ENCODE assay signal across 17 cellular contexts in the genomic region with DNA sequence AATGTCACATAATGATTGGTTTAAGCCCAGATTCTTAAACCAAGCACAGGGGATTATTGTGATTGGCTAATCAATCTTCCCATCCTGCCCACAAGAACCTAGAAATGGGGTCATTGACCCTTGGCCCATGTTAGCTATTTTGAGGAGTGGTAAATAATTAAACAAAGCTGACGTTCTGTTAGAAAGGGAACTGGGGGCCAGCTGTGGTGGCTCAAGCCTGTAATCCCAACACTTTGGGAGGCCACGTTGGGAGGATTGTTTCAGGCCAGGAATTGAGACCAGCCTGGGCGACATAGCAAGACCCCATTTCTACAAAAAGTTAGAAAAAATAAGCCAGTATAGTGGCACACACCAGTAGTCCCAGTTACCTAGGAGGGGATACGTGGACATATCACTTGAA. TPM values are rescaled to one million over a fixed set of nuclear protein-coding genes. Genes with fewer than 3 reads are reported as not detected.
A peak's percentile ranks its signal among the peaks of the same experiment; 100 is the strongest.
DNase-seq lines count a peak whose midpoint lies in the region; ATAC-seq, FAIRE-seq and TF ChIP-seq lines count a peak whose summit lies in the region.
"Had no signal": no experiment of that assay in that cellular context is flagged by ENCODE, and none has a peak within 500 bp of the region (broad histone marks: within the 10 kb centered on the region; RNA-seq: fewer than 3 reads in every experiment).

No MANE protein-coding gene starts in this region.

- CTCF ChIA-PET in HepG2 (lab: Yijun Ruan, JAX; ENCODE audit: low intra/inter-chr PET ratio, low total read pairs): interaction anchor here (1.8 kb wide), 1 partner anchor 20 kb away, joined by 4 read pairs; no protein-coding TSS in a partner anchor

- H3K27me3 ChIP-seq in right cardiac atrium (ENCODE audit: control insufficient read depth, insufficient read depth) (no peaks in the 10 kb centered on the region), HepG2 (ENCODE audit: control insufficient read depth in 1 of 2, insufficient read depth in 2 of 2, low read length in 2 of 2) (peaks cover 0 to 23% of the 10 kb centered on the region in 2 experiments; a peak in 3 of 5 replicates), psoas muscle (ENCODE audit: insufficient read depth in 3 of 3, low read length in 2 of 3) (no peaks in the 10 kb centered on the region)
- H3K27me3 ChIP-seq: BLaER1 had no signal

- no peaks in the 10 kb centered on the region for H3K79me2 ChIP-seq in HepG2 (ENCODE audit: insufficient read depth, low read length)

- H3K36me3 ChIP-seq in HepG2 (replicated peaks in 1 of 2; ENCODE audit: control insufficient read depth in 1 of 2, insufficient read depth in 2 of 2, low read length in 2 of 2) (no peaks in the 10 kb centered on the region), psoas muscle (ENCODE audit: insufficient read depth in 1 of 2, low read depth in 1 of 2) (no peaks in the 10 kb centered on the region)
- H3K36me3 ChIP-seq: BLaER1, HAP-1 had no signal

- no peak for FAIRE-seq in HepG2 (lab: Jason Lieb, UNC)
- FAIRE-seq: GM12892 had no signal

- H3K4me1 ChIP-seq in right cardiac atrium (ENCODE audit: control insufficient read depth, insufficient read depth, low read length) (no peaks in the 10 kb centered on the region), HepG2 (ENCODE audit: insufficient read depth, low read length) (peaks cover 72% of the 10 kb centered on the region), psoas muscle (peaks cover 19% of the 10 kb centered on the region)
- H3K4me1 ChIP-seq: HAP-1 had no signal

- H3K9me3 ChIP-seq in right cardiac atrium (ENCODE audit: control insufficient read depth, low read length) (no peaks in the 10 kb centered on the region), HepG2 (ENCODE audit: low read length) (no peaks in the 10 kb centered on the region), psoas muscle (no peaks in the 10 kb centered on the region)
- H3K9me3 ChIP-seq: BLaER1, Caco-2, HAP-1 had no signal

- intact Hi-C loops in right cardiac atrium (cut with DNase I) (no loop called here), left cardiac atrium (cut with DNase I) (no loop called here), HepG2 (cut with micrococcal nuclease; ENCODE audit: unreplicated experiment) (no loop called here), psoas muscle (cut with DNase I) (no loop called here)

- H2AFZ ChIP-seq in HepG2 (ENCODE audit: low read length): no peak overlapping the region

- no peak for TF ChIP-seq RAD21 in HepG2 (CRISPR knock-in tag; IDR thresholded peaks at IDR 0.05)

- H3K9ac ChIP-seq in HepG2 (ENCODE audit: insufficient read depth, low read depth, low read length): no peak overlapping the region
- H3K9ac ChIP-seq: BLaER1 had no signal

- no TSS peak for BruUV-seq in HepG2 (replicated peaks; lab: Mats Ljungman, UMichigan)

- no peak for TF ChIP-seq EP300 in HepG2 (IDR thresholded peaks at IDR 0.05; ENCODE audit: low read depth in 2 of 2, low read length in 2 of 2)
- no peak for TF ChIP-seq EP300 in HepG2 (CRISPR knock-in tag; IDR thresholded peaks at IDR 0.05; ENCODE audit: borderline replicate concordance)

- H3K27ac ChIP-seq in right cardiac atrium (ENCODE audit: low read length) (peak overlapping the region; percentile 6), HepG2 (ENCODE audit: extremely low read length, insufficient read depth, low read length) (no peak overlapping the region), psoas muscle (peak overlapping the region; percentile 67)
- H3K27ac ChIP-seq: BLaER1 had no signal

- TF ChIP-seq CTCF in HepG2 (CRISPR knock-in tag; IDR thresholded peaks at IDR 0.05): no peak
- TF ChIP-seq CTCF in psoas muscle (IDR thresholded peaks at IDR 0.05): no peak

- 82% methylated on average over 4 of the region's 4 CpGs for WGBS in right cardiac atrium
- WGBS in HepG2 (ENCODE audit: low lambda C conversion rate): 38% methylated on average over 4 of the region's 4 CpGs
- WGBS in psoas muscle, 3 donors: 61 to 69% (median 68%) methylated on average over 4 of the region's 4 CpGs

- no peaks in the 10 kb centered on the region for H4K20me1 ChIP-seq in HepG2 (ENCODE audit: insufficient read depth, low read length)
- H4K20me1 ChIP-seq: BLaER1 had no signal

- POLR2A ChIA-PET in HepG2 (lab: Yijun Ruan, JAX): interaction anchor here (1.2 kb wide), 1 partner anchor 43 kb away, joined by 4 read pairs; the partner anchor contains the start of gene TMEM177

- in situ Hi-C loops in HepG2 (cut with HindIII; ENCODE audit: extremely low pct_ligation_motif_present, low pct_unique_long_range_greater_than_20kb): no loop called here

- no peak for TF ChIP-seq POLR2A in HepG2 (IDR thresholded peaks at IDR 0.05; ENCODE audit: insufficient read depth in 1 of 2, low read depth in 2 of 2, low read length in 2 of 2)

- H3K4me3 ChIP-seq in right cardiac atrium (ENCODE audit: low read length) (no peak overlapping the region), HepG2 (replicated peaks in 1 of 3; ENCODE audit: insufficient read depth in 1 of 3, low read depth in 2 of 3, low read length in 3 of 3) (no peak overlapping the region), psoas muscle (no peak overlapping the region)
- H3K4me3 ChIP-seq: BLaER1, HAP-1 had no signal

- DNase-seq in right cardiac atrium (no peak), left cardiac atrium (no peak), HepG2 (ENCODE audit: low spot score) (peak; percentile 24), psoas muscle (no peak), NCI-H526 (lab: John Stamatoyannopoulos, UW) (no peak), NCI-H524 (lab: John Stamatoyannopoulos, UW) (no peak)
- DNase-seq: 8988T; AML-193; Caco-2; CD8-positive, alpha-beta memory T cell; DND-41; GDM1; GOT3 had no signal

- H3K4me2 ChIP-seq in HepG2 (ENCODE audit: low read depth, low read length): peak overlapping the region; percentile 8; the same call in 1 of the 2 replicates
- H3K4me2 ChIP-seq: BLaER1 had no signal

- ATAC-seq in right cardiac atrium: no peak
- no peak for ATAC-seq in left cardiac atrium
- 0 out of 3 replicates have a peak, but pooled peaks have one; percentile 6 for ATAC-seq in HepG2
- no peak for ATAC-seq in psoas muscle
- ATAC-seq in GM19328 (IDR thresholded peaks at IDR 0.05; ENCODE audit: unreplicated experiment): no peak

RNA-seq across cellular contexts. Expression of gene PTPN4, which starts 37.8 kb away (rescaled TPM):
- total RNA-seq in right cardiac atrium (10 to 100 TPM; 28.4 to 42.6 (median 38.7) TPM), left cardiac atrium (10 to 100 TPM; 33.0 TPM), HepG2 (2016; rRNA removed; fragmentation: Illumina TruSeq; extraction: Trizol) (34.6 and 40.4 TPM in 2 replicates), psoas muscle (10 to 100 TPM; 17.3 to 35.4 (median 29.2) TPM)
- polyA plus RNA-seq in right cardiac atrium (6.5 TPM), HepG2 (2011; rRNA removed) (20.3 and 21.7 TPM in 2 replicates), psoas muscle (1 to 10 TPM; 2.1 to 8.5 (median 2.8) TPM)
- total RNA-seq in HepG2 (2016; cell fraction: cytosol; rRNA removed; fragmentation: Illumina TruSeq; extraction: Trizol; ENCODE audit: low read depth): 42.5 and 43.6 TPM in 2 replicates
- 38.0 and 42.0 TPM in 2 replicates for total RNA-seq in HepG2 (2016; cell fraction: insoluble cytoplasmic fraction; rRNA removed; fragmentation: Illumina TruSeq; extraction: Trizol)
- 38.5 and 42.3 TPM in 2 replicates for total RNA-seq in HepG2 (2016; cell fraction: membrane; rRNA removed; fragmentation: Illumina TruSeq; extraction: Trizol)
- 46.5 and 59.3 TPM in 2 replicates for total RNA-seq in HepG2 (2016; cell fraction: nucleus; rRNA removed; fragmentation: Illumina TruSeq; extraction: Trizol)
- 5.8 and 7.6 TPM in 2 replicates for polyA plus RNA-seq in HepG2 (2011; cell fraction: cytosol; rRNA removed)
- 21.9 and 22.6 TPM in 2 replicates for polyA plus RNA-seq in HepG2 (2011; cell fraction: nucleus; rRNA removed)
- 8.1 and 8.3 TPM in 2 replicates for polyA plus RNA-seq in HepG2 (2012)
- polyA plus RNA-seq in HepG2 (2016; cell fraction: cytosol; fragmentation: Illumina TruSeq; extraction: Trizol; ENCODE audit: low read depth): 3.4 and 4.0 TPM in 2 replicates
- polyA plus RNA-seq in HepG2 (2016; cell fraction: insoluble cytoplasmic fraction; fragmentation: Illumina TruSeq; extraction: Trizol; ENCODE audit: low read depth): 16.3 and 19.3 TPM in 2 replicates
- polyA plus RNA-seq in HepG2 (2016; cell fraction: membrane; fragmentation: Illumina TruSeq; extraction: Trizol; ENCODE audit: low read depth): 5.1 and 9.5 TPM in 2 replicates
- 17.2 and 24.4 TPM in 2 replicates for polyA plus RNA-seq in HepG2 (2016; cell fraction: nucleus; fragmentation: Illumina TruSeq; extraction: Trizol; ENCODE audit: insufficient read depth, low read depth)
- 60.8 and 71.6 TPM in 2 replicates for polyA minus RNA-seq in HepG2 (2011; rRNA and poly(A)+ RNA removed; ENCODE audit: low replicate concordance)
- 27.8 and 28.0 TPM in 2 replicates for polyA minus RNA-seq in HepG2 (2011; cell fraction: cytosol; rRNA and poly(A)+ RNA removed)
- polyA minus RNA-seq in HepG2 (2011; cell fraction: nucleus; rRNA and poly(A)+ RNA removed): 139 and 141 TPM in 2 replicates

RNA-seq across cellular contexts. Expression of gene TMEM177, which starts 42.9 kb away (rescaled TPM):
- total RNA-seq in right cardiac atrium (10 to 100 TPM in 2 of 4 donors, 1 to 10 TPM in 2; 6.6 to 10.9 (median 9.9) TPM), left cardiac atrium (1 to 10 TPM; 8.6 to 9.3 TPM), HepG2 (2016; rRNA removed; fragmentation: Illumina TruSeq; extraction: Trizol) (44.7 and 47.9 TPM in 2 replicates), psoas muscle (10 to 100 TPM in 2 of 4 donors, 1 to 10 TPM in 2; 9.3 to 13.8 (median 11.2) TPM)
- polyA plus RNA-seq in right cardiac atrium (10.7 TPM), HepG2 (2011; rRNA removed) (34.7 and 46.6 TPM in 2 replicates), psoas muscle (10 to 100 TPM; 12.2 to 23.7 (median 17.6) TPM)
- total RNA-seq in HepG2 (2016; cell fraction: cytosol; rRNA removed; fragmentation: Illumina TruSeq; extraction: Trizol; ENCODE audit: low read depth): 15.4 and 16.3 TPM in 2 replicates
- total RNA-seq in HepG2 (2016; cell fraction: insoluble cytoplasmic fraction; rRNA removed; fragmentation: Illumina TruSeq; extraction: Trizol): 47.5 and 49.2 TPM in 2 replicates
- 27.3 and 32.1 TPM in 2 replicates for total RNA-seq in HepG2 (2016; cell fraction: membrane; rRNA removed; fragmentation: Illumina TruSeq; extraction: Trizol)
- 26.1 and 27.7 TPM in 2 replicates for total RNA-seq in HepG2 (2016; cell fraction: nucleus; rRNA removed; fragmentation: Illumina TruSeq; extraction: Trizol)
- 34.2 and 43.3 TPM in 2 replicates for polyA plus RNA-seq in HepG2 (2011; cell fraction: cytosol; rRNA removed)
- 46.4 and 51.6 TPM in 2 replicates for polyA plus RNA-seq in HepG2 (2011; cell fraction: nucleus; rRNA removed)
- 20.5 and 32.1 TPM in 2 replicates for polyA plus RNA-seq in HepG2 (2012)
- polyA plus RNA-seq in HepG2 (2016; cell fraction: cytosol; fragmentation: Illumina TruSeq; extraction: Trizol; ENCODE audit: low read depth): 12.8 and 13.4 TPM in 2 replicates
- polyA plus RNA-seq in HepG2 (2016; cell fraction: insoluble cytoplasmic fraction; fragmentation: Illumina TruSeq; extraction: Trizol; ENCODE audit: low read depth): 62.8 and 62.9 TPM in 2 replicates
- 19.9 and 21.6 TPM in 2 replicates for polyA plus RNA-seq in HepG2 (2016; cell fraction: membrane; fragmentation: Illumina TruSeq; extraction: Trizol; ENCODE audit: low read depth)
- 41.1 and 43.7 TPM in 2 replicates for polyA plus RNA-seq in HepG2 (2016; cell fraction: nucleus; fragmentation: Illumina TruSeq; extraction: Trizol; ENCODE audit: insufficient read depth, low read depth)
- 22.7 and 58.5 TPM in 2 replicates for polyA minus RNA-seq in HepG2 (2011; rRNA and poly(A)+ RNA removed; ENCODE audit: low replicate concordance)
- 13.8 and 15.2 TPM in 2 replicates for polyA minus RNA-seq in HepG2 (2011; cell fraction: cytosol; rRNA and poly(A)+ RNA removed)
- polyA minus RNA-seq in HepG2 (2011; cell fraction: nucleus; rRNA and poly(A)+ RNA removed): 49.2 and 53.5 TPM in 2 replicates
